In genomic region chr5:132020568-132021339, GRCh38 we compare ENCODE assay signal across 9 cellular contexts. TPM values are rescaled to one million over a fixed set of nuclear protein-coding genes. Genes with fewer than 3 reads are reported as not detected.
DNase-seq lines count a peak whose midpoint lies in the region; ATAC-seq and TF ChIP-seq lines count a peak whose summit lies in the region.
"Had no signal": no experiment of that assay in that cellular context is flagged by ENCODE, and none has a peak within 500 bp of the region (broad histone marks: within the 10 kb centered on the region; RNA-seq: fewer than 3 reads in every experiment).

No MANE protein-coding gene starts in this region.

- H3K4me1 ChIP-seq in MM.1S (ENCODE audit: low read length) (peaks cover 36% of the 10 kb centered on the region), gastroesophageal sphincter (no peaks in the 10 kb centered on the region)

- TF ChIP-seq CTCF in MM.1S (IDR thresholded peaks at IDR 0.05; ENCODE audit: low read length) (no peak), gastroesophageal sphincter (IDR thresholded peaks at IDR 0.05) (no peak)

- H3K9ac ChIP-seq in MM.1S (ENCODE audit: low read length): peak overlapping the region; percentile 27; the same call in 1 of the 2 replicates

- peaks cover 71% of the 10 kb centered on the region for H3K27me3 ChIP-seq in MM.1S (replicated peaks; ENCODE audit: insufficient read depth, low read length)
- H3K27me3 ChIP-seq in gastroesophageal sphincter: peaks cover 25% of the 10 kb centered on the region

- H3K9me3 Mint-ChIP-seq in effector memory CD8-positive, alpha-beta T cell: no peaks in the 10 kb centered on the region

- peak overlapping the region; percentile 26 to 34 for H3K4me3 Mint-ChIP-seq in effector memory CD8-positive, alpha-beta T cell

- peak overlapping the region; percentile 54 for H3K4me2 ChIP-seq in MM.1S (ENCODE audit: low read depth, low read length)

- no peak for TF ChIP-seq EP300 in gastroesophageal sphincter (IDR thresholded peaks at IDR 0.05)

- H3K27ac ChIP-seq in MM.1S (ENCODE audit: low read length): peak overlapping the region; percentile 66; the same call in 1 of the 2 replicates
- no peak overlapping the region for H3K27ac ChIP-seq in gastroesophageal sphincter
- H3K27ac ChIP-seq: neutrophil had no signal

- H3K36me3 ChIP-seq in MM.1S (replicated peaks; ENCODE audit: insufficient read depth, low read length) (no peaks in the 10 kb centered on the region), gastroesophageal sphincter (no peaks in the 10 kb centered on the region)
- H3K36me3 ChIP-seq: neutrophil had no signal

- peaks cover 7% of the 10 kb centered on the region; the same call in 1 of the 2 replicates for H4K20me1 ChIP-seq in MM.1S (ENCODE audit: insufficient read depth, low read length)

- H3K27me3 Mint-ChIP-seq in effector memory CD8-positive, alpha-beta T cell: no peaks in the 10 kb centered on the region

- no peaks in the 10 kb centered on the region for H3K9me3 ChIP-seq in MM.1S (replicated peaks; ENCODE audit: insufficient read depth, low read length)
- H3K9me3 ChIP-seq in gastroesophageal sphincter: no peaks in the 10 kb centered on the region
- H3K9me3 ChIP-seq: neutrophil had no signal

- no peak overlapping the region for H2AFZ ChIP-seq in MM.1S (ENCODE audit: low read length)

- H3K4me1 Mint-ChIP-seq in effector memory CD8-positive, alpha-beta T cell (ENCODE audit: low read depth in 2 of 2): peaks cover 23 to 40% of the 10 kb centered on the region in 2 donors

- peak; percentile 28 for ATAC-seq in GM18907 (IDR thresholded peaks at IDR 0.05; ENCODE audit: unreplicated experiment)
- peak; percentile 5 for ATAC-seq in HG02623 (IDR thresholded peaks at IDR 0.05; ENCODE audit: unreplicated experiment)
- ATAC-seq in effector memory CD8-positive, alpha-beta T cell (replicated peaks): peak; percentile 31
- ATAC-seq in gastroesophageal sphincter: no peak

- no peak overlapping the region for H3K4me3 ChIP-seq in MM.1S (ENCODE audit: low read length)
- no peak overlapping the region for H3K4me3 ChIP-seq in gastroesophageal sphincter

- H3F3A ChIP-seq in MM.1S (ENCODE audit: insufficient read depth, low read length): peaks cover 27% of the 10 kb centered on the region

- no peak for DNase-seq in MM.1S
- DNase-seq in effector memory CD8-positive, alpha-beta T cell: peak in 1 of 3 experiments; percentile 18
- DNase-seq in stimulated activated CD4-positive, alpha-beta T cell treated with anti-CD3 and anti-CD28 coated beads, Interleukin-4, amount 100 ng/mL, for 1 hour: no peak
- DNase-seq in epidermal melanocyte (ENCODE audit: insufficient read length, low spot score): no peak
- DNase-seq in central memory CD4-positive, alpha-beta T cell: no peak

- no peak for TF ChIP-seq POLR2A in gastroesophageal sphincter (IDR thresholded peaks at IDR 0.05)

- H3K36me3 Mint-ChIP-seq in effector memory CD8-positive, alpha-beta T cell (ENCODE audit: insufficient read depth): peaks cover 7% of the 10 kb centered on the region

- H3K9me2 ChIP-seq in MM.1S (replicated peaks; ENCODE audit: insufficient read depth, low read length): no peaks in the 10 kb centered on the region

- no peaks in the 10 kb centered on the region for H3K79me2 ChIP-seq in MM.1S (ENCODE audit: low read length)

- peak overlapping the region; percentile 53 to 83 for H3K27ac Mint-ChIP-seq in effector memory CD8-positive, alpha-beta T cell

- 53 to 65% methylated on average over 3 to 5 of the region's 6 CpGs for WGBS in gastroesophageal sphincter (ENCODE audit: low coverage in 1 of 2), 2 donors

RNA-seq across cellular contexts. Expression of gene ACSL6, which starts 9.3 kb away (rescaled TPM):
- total RNA-seq in gastroesophageal sphincter: 1 to 10 TPM; 1.3 to 3.6 (median 2.6) TPM

RNA-seq across cellular contexts. Expression of gene IL3, which starts 39.7 kb away (rescaled TPM):
- not detected for total RNA-seq in gastroesophageal sphincter

RNA-seq across cellular contexts. Expression of gene CSF2, which starts 52.8 kb away (rescaled TPM):
- 1 to 10 TPM in 1 of 4 donors, not detected in 3; 1.1 TPM for total RNA-seq in gastroesophageal sphincter
